Comparison of ENCODE assay signal across 1 cellular context in the genomic region with DNA sequence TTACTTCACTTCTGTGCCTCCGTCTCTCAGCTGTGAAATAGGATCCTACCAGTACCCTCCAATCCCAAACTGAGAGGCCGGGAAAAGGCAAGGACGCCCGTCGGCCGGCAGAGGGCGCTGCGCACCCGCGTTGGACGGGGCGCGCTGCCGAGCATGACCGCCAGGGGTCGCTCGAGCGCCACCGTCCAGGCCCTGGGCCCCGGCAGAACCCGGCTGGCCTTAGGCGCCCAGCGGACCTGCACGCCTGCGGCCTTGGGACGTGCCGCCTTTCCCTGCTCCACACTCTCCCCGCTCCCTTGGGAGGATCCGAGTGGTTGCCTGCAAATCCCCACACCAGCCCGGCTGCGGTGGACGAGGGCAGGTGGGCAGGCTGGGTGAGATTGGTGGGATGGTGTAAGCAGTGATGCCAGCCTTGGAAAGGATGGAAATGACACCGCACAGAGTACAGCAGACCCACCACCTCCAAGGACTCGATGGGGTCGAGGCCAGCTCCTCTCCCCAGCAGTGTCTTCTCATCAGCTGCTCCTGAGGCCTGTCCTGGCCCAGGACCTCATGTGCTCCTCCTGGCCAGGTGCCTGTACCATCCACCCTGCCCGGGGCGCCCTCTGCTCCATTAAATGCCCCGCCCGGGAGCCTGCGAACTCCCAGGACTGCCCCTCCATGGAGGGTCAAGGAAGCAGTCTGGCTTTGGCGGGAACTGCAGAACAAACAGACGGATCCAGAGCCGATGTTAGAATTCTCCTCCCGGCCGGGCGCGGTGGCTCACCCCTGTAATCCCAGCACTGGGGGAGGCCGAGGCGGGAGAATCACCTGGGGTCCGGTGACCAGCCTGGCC.
A peak's percentile ranks its signal among the peaks of the same experiment; 100 is the strongest.
TF ChIP-seq lines count a peak whose summit lies in the region.

No MANE protein-coding gene starts in this region.

TF ChIP-seq in HepG2, 621 proteins besides CTCF, POLR2A, EP300 and RAD21 (continued from another document and continues in another):
- TF ChIP-seq, protein P1, sequence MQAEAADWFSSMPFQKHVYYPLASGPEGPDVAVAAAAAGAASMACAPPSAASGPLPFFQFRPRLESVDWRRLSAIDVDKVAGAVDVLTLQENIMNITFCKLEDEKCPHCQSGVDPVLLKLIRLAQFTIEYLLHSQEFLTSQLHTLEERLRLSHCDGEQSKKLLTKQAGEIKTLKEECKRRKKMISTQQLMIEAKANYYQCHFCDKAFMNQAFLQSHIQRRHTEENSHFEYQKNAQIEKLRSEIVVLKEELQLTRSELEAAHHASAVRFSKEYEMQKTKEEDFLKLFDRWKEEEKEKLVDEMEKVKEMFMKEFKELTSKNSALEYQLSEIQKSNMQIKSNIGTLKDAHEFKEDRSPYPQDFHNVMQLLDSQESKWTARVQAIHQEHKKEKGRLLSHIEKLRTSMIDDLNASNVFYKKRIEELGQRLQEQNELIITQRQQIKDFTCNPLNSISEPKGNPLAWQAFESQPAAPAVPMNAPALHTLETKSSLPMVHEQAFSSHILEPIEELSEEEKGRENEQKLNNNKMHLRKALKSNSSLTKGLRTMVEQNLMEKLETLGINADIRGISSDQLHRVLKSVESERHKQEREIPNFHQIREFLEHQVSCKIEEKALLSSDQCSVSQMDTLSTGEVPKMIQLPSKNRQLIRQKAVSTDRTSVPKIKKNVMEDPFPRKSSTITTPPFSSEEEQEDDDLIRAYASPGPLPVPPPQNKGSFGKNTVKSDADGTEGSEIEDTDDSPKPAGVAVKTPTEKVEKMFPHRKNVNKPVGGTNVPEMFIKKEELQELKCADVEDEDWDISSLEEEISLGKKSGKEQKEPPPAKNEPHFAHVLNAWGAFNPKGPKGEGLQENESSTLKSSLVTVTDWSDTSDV (CRISPR knock-in tag; IDR thresholded peaks at IDR 0.05): no peak
- no peak for TF ChIP-seq ZNF101 (CRISPR knock-in tag; IDR thresholded peaks at IDR 0.05; ENCODE audit: borderline replicate concordance, low read depth)
- TF ChIP-seq, protein P2, sequence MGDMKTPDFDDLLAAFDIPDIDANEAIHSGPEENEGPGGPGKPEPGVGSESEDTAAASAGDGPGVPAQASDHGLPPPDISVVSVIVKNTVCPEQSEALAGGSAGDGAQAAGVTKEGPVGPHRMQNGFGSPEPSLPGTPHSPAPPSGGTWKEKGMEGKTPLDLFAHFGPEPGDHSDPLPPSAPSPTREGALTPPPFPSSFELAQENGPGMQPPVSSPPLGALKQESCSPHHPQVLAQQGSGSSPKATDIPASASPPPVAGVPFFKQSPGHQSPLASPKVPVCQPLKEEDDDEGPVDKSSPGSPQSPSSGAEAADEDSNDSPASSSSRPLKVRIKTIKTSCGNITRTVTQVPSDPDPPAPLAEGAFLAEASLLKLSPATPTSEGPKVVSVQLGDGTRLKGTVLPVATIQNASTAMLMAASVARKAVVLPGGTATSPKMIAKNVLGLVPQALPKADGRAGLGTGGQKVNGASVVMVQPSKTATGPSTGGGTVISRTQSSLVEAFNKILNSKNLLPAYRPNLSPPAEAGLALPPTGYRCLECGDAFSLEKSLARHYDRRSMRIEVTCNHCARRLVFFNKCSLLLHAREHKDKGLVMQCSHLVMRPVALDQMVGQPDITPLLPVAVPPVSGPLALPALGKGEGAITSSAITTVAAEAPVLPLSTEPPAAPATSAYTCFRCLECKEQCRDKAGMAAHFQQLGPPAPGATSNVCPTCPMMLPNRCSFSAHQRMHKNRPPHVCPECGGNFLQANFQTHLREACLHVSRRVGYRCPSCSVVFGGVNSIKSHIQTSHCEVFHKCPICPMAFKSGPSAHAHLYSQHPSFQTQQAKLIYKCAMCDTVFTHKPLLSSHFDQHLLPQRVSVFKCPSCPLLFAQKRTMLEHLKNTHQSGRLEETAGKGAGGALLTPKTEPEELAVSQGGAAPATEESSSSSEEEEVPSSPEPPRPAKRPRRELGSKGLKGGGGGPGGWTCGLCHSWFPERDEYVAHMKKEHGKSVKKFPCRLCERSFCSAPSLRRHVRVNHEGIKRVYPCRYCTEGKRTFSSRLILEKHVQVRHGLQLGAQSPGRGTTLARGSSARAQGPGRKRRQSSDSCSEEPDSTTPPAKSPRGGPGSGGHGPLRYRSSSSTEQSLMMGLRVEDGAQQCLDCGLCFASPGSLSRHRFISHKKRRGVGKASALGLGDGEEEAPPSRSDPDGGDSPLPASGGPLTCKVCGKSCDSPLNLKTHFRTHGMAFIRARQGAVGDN (CRISPR knock-in tag; IDR thresholded peaks at IDR 0.05): peak; percentile 87
- TF ChIP-seq, protein P3, sequence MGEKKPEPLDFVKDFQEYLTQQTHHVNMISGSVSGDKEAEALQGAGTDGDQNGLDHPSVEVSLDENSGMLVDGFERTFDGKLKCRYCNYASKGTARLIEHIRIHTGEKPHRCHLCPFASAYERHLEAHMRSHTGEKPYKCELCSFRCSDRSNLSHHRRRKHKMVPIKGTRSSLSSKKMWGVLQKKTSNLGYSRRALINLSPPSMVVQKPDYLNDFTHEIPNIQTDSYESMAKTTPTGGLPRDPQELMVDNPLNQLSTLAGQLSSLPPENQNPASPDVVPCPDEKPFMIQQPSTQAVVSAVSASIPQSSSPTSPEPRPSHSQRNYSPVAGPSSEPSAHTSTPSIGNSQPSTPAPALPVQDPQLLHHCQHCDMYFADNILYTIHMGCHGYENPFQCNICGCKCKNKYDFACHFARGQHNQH (CRISPR knock-in tag; IDR thresholded peaks at IDR 0.05): peak; percentile 79
- TF ChIP-seq ZFP90 (CRISPR knock-in tag; IDR thresholded peaks at IDR 0.05; ENCODE audit: borderline replicate concordance): no peak
- TF ChIP-seq ZNF652 (CRISPR knock-in tag; IDR thresholded peaks at IDR 0.05; ENCODE audit: borderline replicate concordance, low read depth): no peak
- no peak for TF ChIP-seq DPF2 (CRISPR knock-in tag; IDR thresholded peaks at IDR 0.05; ENCODE audit: borderline replicate concordance, low read depth)
- TF ChIP-seq, protein P4, sequence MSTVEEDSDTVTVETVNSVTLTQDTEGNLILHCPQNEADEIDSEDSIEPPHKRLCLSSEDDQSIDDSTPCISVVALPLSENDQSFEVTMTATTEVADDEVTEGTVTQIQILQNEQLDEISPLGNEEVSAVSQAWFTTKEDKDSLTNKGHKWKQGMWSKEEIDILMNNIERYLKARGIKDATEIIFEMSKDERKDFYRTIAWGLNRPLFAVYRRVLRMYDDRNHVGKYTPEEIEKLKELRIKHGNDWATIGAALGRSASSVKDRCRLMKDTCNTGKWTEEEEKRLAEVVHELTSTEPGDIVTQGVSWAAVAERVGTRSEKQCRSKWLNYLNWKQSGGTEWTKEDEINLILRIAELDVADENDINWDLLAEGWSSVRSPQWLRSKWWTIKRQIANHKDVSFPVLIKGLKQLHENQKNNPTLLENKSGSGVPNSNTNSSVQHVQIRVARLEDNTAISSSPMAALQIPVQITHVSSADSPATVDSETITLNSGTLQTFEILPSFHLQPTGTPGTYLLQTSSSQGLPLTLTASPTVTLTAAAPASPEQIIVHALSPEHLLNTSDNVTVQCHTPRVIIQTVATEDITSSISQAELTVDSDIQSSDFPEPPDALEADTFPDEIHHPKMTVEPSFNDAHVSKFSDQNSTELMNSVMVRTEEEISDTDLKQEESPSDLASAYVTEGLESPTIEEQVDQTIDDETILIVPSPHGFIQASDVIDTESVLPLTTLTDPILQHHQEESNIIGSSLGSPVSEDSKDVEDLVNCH (CRISPR knock-in tag; IDR thresholded peaks at IDR 0.05): no peak
- TF ChIP-seq HOXA7 (CRISPR knock-in tag; IDR thresholded peaks at IDR 0.05): no peak
- TF ChIP-seq HOXA5 (CRISPR knock-in tag; IDR thresholded peaks at IDR 0.05): 0 out of 2 replicates have a peak, but pooled peaks have one; percentile 25
- no peak for TF ChIP-seq ZFP36L1 (CRISPR knock-in tag; IDR thresholded peaks at IDR 0.05)
- TF ChIP-seq HMGA1 (CRISPR knock-in tag; conservative IDR thresholded peaks at IDR 0.05): no peak
- no peak for TF ChIP-seq ZC3H4 (CRISPR knock-in tag; IDR thresholded peaks at IDR 0.05; ENCODE audit: borderline replicate concordance)
- peak; percentile 85 for TF ChIP-seq ZNF598 (CRISPR knock-in tag; IDR thresholded peaks at IDR 0.05; ENCODE audit: borderline replicate concordance)
- TF ChIP-seq, protein P5, sequence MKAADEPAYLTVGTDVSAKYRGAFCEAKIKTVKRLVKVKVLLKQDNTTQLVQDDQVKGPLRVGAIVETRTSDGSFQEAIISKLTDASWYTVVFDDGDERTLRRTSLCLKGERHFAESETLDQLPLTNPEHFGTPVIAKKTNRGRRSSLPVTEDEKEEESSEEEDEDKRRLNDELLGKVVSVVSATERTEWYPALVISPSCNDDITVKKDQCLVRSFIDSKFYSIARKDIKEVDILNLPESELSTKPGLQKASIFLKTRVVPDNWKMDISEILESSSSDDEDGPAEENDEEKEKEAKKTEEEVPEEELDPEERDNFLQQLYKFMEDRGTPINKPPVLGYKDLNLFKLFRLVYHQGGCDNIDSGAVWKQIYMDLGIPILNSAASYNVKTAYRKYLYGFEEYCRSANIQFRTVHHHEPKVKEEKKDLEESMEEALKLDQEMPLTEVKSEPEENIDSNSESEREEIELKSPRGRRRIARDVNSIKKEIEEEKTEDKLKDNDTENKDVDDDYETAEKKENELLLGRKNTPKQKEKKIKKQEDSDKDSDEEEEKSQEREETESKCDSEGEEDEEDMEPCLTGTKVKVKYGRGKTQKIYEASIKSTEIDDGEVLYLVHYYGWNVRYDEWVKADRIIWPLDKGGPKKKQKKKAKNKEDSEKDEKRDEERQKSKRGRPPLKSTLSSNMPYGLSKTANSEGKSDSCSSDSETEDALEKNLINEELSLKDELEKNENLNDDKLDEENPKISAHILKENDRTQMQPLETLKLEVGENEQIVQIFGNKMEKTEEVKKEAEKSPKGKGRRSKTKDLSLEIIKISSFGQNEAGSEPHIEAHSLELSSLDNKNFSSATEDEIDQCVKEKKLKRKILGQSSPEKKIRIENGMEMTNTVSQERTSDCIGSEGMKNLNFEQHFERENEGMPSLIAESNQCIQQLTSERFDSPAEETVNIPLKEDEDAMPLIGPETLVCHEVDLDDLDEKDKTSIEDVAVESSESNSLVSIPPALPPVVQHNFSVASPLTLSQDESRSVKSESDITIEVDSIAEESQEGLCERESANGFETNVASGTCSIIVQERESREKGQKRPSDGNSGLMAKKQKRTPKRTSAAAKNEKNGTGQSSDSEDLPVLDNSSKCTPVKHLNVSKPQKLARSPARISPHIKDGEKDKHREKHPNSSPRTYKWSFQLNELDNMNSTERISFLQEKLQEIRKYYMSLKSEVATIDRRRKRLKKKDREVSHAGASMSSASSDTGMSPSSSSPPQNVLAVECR (CRISPR knock-in tag; IDR thresholded peaks at IDR 0.05; ENCODE audit: borderline replicate concordance): peak; percentile 55; the same call in 1 of the 2 replicates
- TF ChIP-seq ZNF3 (CRISPR knock-in tag; IDR thresholded peaks at IDR 0.05): no peak
- TF ChIP-seq SRY (CRISPR knock-in tag; IDR thresholded peaks at IDR 0.05): no peak
- TF ChIP-seq, protein P6, sequence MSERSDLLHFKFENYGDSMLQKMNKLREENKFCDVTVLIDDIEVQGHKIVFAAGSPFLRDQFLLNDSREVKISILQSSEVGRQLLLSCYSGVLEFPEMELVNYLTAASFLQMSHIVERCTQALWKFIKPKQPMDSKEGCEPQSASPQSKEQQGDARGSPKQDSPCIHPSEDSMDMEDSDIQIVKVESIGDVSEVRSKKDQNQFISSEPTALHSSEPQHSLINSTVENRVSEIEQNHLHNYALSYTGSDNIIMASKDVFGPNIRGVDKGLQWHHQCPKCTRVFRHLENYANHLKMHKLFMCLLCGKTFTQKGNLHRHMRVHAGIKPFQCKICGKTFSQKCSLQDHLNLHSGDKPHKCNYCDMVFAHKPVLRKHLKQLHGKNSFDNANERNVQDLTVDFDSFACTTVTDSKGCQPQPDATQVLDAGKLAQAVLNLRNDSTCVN (CRISPR knock-in tag; IDR thresholded peaks at IDR 0.05; ENCODE audit: borderline replicate concordance): peak; percentile 20; the same call in 1 of the 2 replicates
- no peak for TF ChIP-seq ZNF557 (CRISPR knock-in tag; IDR thresholded peaks at IDR 0.05)
- TF ChIP-seq SCMH1 (CRISPR knock-in tag; IDR thresholded peaks at IDR 0.05; ENCODE audit: borderline replicate concordance): no peak
- no peak for TF ChIP-seq ZNF160 (CRISPR knock-in tag; IDR thresholded peaks at IDR 0.05)
- no peak for TF ChIP-seq ZMYM3 (CRISPR knock-in tag; IDR thresholded peaks at IDR 0.05)
- TF ChIP-seq DNMT3B (CRISPR knock-in tag; conservative IDR thresholded peaks at IDR 0.05): no peak
- TF ChIP-seq, protein P7, sequence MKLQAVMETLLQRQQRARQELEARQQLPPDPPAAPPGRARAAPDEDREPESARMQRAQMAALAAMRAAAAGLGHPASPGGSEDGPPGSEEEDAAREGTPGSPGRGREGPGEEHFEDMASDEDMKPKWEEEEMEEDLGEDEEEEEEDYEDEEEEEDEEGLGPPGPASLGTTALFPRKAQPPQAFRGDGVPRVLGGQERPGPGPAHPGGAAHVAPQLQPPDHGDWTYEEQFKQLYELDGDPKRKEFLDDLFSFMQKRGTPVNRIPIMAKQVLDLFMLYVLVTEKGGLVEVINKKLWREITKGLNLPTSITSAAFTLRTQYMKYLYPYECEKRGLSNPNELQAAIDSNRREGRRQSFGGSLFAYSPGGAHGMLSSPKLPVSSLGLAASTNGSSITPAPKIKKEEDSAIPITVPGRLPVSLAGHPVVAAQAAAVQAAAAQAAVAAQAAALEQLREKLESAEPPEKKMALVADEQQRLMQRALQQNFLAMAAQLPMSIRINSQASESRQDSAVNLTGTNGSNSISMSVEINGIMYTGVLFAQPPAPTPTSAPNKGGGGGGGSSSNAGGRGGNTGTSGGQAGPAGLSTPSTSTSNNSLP (IDR thresholded peaks at IDR 0.05; ENCODE audit: low read depth, low read length): no peak
- no peak for TF ChIP-seq ZNF251 (CRISPR knock-in tag; IDR thresholded peaks at IDR 0.05)
- TF ChIP-seq FOXC1 (CRISPR knock-in tag; IDR thresholded peaks at IDR 0.05; ENCODE audit: borderline replicate concordance): peak; percentile 88; the same call in 1 of the 2 replicates
- TF ChIP-seq ZNF674 (CRISPR knock-in tag; IDR thresholded peaks at IDR 0.05; ENCODE audit: low read depth): no peak
- no peak for TF ChIP-seq JUNB (CRISPR knock-in tag; IDR thresholded peaks at IDR 0.05; ENCODE audit: borderline replicate concordance)
- no peak for TF ChIP-seq ZNF615 (CRISPR knock-in tag; IDR thresholded peaks at IDR 0.05; ENCODE audit: borderline replicate concordance)
- no peak for TF ChIP-seq MED8 (CRISPR knock-in tag; IDR thresholded peaks at IDR 0.05; ENCODE audit: insufficient replicate concordance)
- TF ChIP-seq ONECUT2 (CRISPR knock-in tag; IDR thresholded peaks at IDR 0.05): no peak
- TF ChIP-seq MTA3 (CRISPR knock-in tag; IDR thresholded peaks at IDR 0.05): no peak
- TF ChIP-seq SAFB2 (CRISPR knock-in tag; IDR thresholded peaks at IDR 0.05; ENCODE audit: borderline replicate concordance, low read depth): peak; percentile 48; the same call in 1 of the 2 replicates
- TF ChIP-seq KDM5B (CRISPR knock-in tag; IDR thresholded peaks at IDR 0.05; ENCODE audit: borderline replicate concordance): peak; percentile 85; the same call in 1 of the 2 replicates
- no peak for TF ChIP-seq GZF1 (CRISPR knock-in tag; IDR thresholded peaks at IDR 0.05)
- TF ChIP-seq, protein P8, sequence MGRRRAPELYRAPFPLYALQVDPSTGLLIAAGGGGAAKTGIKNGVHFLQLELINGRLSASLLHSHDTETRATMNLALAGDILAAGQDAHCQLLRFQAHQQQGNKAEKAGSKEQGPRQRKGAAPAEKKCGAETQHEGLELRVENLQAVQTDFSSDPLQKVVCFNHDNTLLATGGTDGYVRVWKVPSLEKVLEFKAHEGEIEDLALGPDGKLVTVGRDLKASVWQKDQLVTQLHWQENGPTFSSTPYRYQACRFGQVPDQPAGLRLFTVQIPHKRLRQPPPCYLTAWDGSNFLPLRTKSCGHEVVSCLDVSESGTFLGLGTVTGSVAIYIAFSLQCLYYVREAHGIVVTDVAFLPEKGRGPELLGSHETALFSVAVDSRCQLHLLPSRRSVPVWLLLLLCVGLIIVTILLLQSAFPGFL (CRISPR knock-in tag; IDR thresholded peaks at IDR 0.05): no peak
